10 cellular contexts compared by ENCODE assay signal in the genomic region with DNA sequence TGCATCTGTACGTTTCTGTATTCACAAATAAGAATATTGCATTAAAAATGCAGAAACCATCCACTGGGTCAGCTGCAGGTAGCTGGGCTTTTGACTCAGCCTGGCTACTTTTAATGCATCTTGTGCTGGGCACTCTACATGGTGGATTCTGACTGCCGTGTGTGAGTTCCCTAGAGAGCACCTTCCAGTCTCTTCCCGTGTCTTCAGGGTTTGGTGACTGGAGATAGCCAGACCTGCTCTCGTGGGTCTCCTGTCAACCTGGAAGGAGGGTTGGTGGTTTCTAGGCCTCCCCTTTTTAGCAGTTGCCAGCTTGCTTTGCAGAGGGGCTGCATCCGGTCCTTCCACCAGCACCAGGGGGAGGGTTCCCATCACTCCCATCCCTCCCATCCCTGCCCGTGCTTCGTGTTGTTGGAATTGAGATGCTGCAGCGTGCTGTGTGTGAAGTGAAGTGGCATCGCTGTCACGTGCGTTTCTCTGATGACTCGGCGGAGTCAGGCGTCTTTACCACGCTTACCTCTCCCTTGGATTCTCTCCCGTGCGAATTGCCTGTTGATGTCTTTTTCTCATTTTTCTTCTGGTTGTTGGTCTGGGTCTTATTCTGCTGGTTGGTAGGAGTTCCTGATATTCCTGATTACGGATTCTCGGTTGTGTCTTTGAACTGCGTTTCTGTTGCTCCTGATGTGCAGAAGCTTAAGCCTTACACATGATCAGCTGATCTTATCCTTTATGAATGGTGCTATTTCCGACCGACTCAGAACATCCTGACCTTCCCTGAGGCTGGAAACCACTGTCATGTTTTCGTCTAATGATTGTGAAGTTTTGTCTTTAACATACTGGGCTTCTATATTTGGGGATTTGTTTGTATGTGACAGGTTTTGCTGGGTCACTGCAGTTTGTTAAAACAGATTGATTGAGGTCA. TPM values are rescaled to one million over a fixed set of nuclear protein-coding genes. Genes with fewer than 3 reads are reported as not detected.
DNase-seq lines count a peak whose midpoint lies in the region; ATAC-seq and TF ChIP-seq lines count a peak whose summit lies in the region.
"Had no signal": no experiment of that assay in that cellular context is flagged by ENCODE, and none has a peak within 500 bp of the region (broad histone marks: within the 10 kb centered on the region; RNA-seq: fewer than 3 reads in every experiment).

No MANE protein-coding gene starts in this region.

- H3K4me3 Mint-ChIP-seq in natural killer cell treated with Interleukin-12 subunit alpha and Interleukin-12 subunit beta and Interleukin-15 and Interleukin-18, amount 100 ng/mL, for 72 hours, result no peak overlapping the region
- no peak overlapping the region for H3K4me3 Mint-ChIP-seq in natural killer cell

- peaks cover 6% of the 10 kb centered on the region for H3K36me3 Mint-ChIP-seq in natural killer cell treated with Interleukin-12 subunit alpha and Interleukin-12 subunit beta and Interleukin-15 and Interleukin-18, amount 100 ng/mL, for 72 hours
- H3K36me3 Mint-ChIP-seq in natural killer cell, result no peaks in the 10 kb centered on the region

- intact Hi-C loops in natural killer cell (cut with micrococcal nuclease), result no loop called here

- TF ChIP-seq CTCF in natural killer cell (IDR thresholded peaks at IDR 0.05) (no peak), fibroblast of mammary gland (conservative IDR thresholded peaks at IDR 0.05; ENCODE audit: control insufficient read depth, insufficient read depth, low read depth, low read length) (no peak)

- no peak for DNase-seq in natural killer cell treated with Interleukin-12 subunit alpha and Interleukin-12 subunit beta and Interleukin-15 and Interleukin-18, amount 100 ng/mL, for 72 hours (ENCODE audit: low spot score)
- DNase-seq in natural killer cell (no peak), fibroblast of mammary gland (ENCODE audit: low read depth) (peak; percentile 45), COLO668 (lab: John Stamatoyannopoulos, UW; ENCODE audit: unreplicated experiment) (no peak)
- no peak for DNase-seq in stimulated activated CD4-positive, alpha-beta T cell treated with anti-CD3 and anti-CD28 coated beads, Interleukin-1b, Interleukin-23, amount 100 ng/mL, for 48 hours
- DNase-seq: activated naive CD4-positive, alpha-beta T cell treated with Interleukin-2 at 50 U/mL for 16 hours; effector CD4-positive, alpha-beta T cell; midbrain; NCI-H524 had no signal

- no peaks in the 10 kb centered on the region for H3K27me3 Mint-ChIP-seq in natural killer cell treated with Interleukin-12 subunit alpha and Interleukin-12 subunit beta and Interleukin-15 and Interleukin-18, amount 100 ng/mL, for 72 hours
- no peaks in the 10 kb centered on the region for H3K27me3 Mint-ChIP-seq in natural killer cell (ENCODE audit: low read depth in 2 of 2)

- no peaks in the 10 kb centered on the region for H3K9me3 Mint-ChIP-seq in natural killer cell treated with Interleukin-12 subunit alpha and Interleukin-12 subunit beta and Interleukin-15 and Interleukin-18, amount 100 ng/mL, for 72 hours
- no peaks in the 10 kb centered on the region for H3K9me3 Mint-ChIP-seq in natural killer cell

- peak overlapping the region; percentile 46 to 74 for H3K27ac Mint-ChIP-seq in natural killer cell treated with Interleukin-12 subunit alpha and Interleukin-12 subunit beta and Interleukin-15 and Interleukin-18, amount 100 ng/mL, for 72 hours
- H3K27ac Mint-ChIP-seq in natural killer cell, result peak overlapping the region in 1 of 2 donors; percentile 65

- H3K4me1 Mint-ChIP-seq in natural killer cell treated with Interleukin-12 subunit alpha and Interleukin-12 subunit beta and Interleukin-15 and Interleukin-18, amount 100 ng/mL, for 72 hours (ENCODE audit: low read depth in 2 of 2), result peaks cover 13 to 24% of the 10 kb centered on the region in 2 donors
- peaks cover 0 to 10% of the 10 kb centered on the region in 2 donors for H3K4me1 Mint-ChIP-seq in natural killer cell

- no peak overlapping the region for H3K4me3 ChIP-seq in fibroblast of mammary gland (ENCODE audit: control insufficient read depth, low read depth, low read length)

- ATAC-seq in natural killer cell treated with Interleukin-12 subunit alpha and Interleukin-12 subunit beta and Interleukin-15 and Interleukin-18, amount 100 ng/mL, for 72 hours, result no peak
- ATAC-seq in natural killer cell (no peak), GM21423 (IDR thresholded peaks at IDR 0.05; ENCODE audit: unreplicated experiment) (no peak)

RNA-seq across cellular contexts. Expression of gene FBXW5, which starts 16.9 kb away (rescaled TPM):
- 100 to 1,000 TPM; 102 to 155 TPM for total RNA-seq in natural killer cell treated with Interleukin-12 subunit alpha and Interleukin-12 subunit beta and Interleukin-15 and Interleukin-18, amount 100 ng/mL, for 72 hours
- total RNA-seq in natural killer cell, result 100 to 1,000 TPM; 117 to 144 (median 136) TPM

RNA-seq across cellular contexts. Expression of gene C8G, which starts 17.4 kb away (rescaled TPM):
- 1 to 10 TPM; 2.4 to 2.5 TPM for total RNA-seq in natural killer cell treated with Interleukin-12 subunit alpha and Interleukin-12 subunit beta and Interleukin-15 and Interleukin-18, amount 100 ng/mL, for 72 hours
- 1 to 10 TPM; 3.9 to 8.5 (median 7.3) TPM for total RNA-seq in natural killer cell

RNA-seq across cellular contexts. Expression of gene LCN12, which starts 24.5 kb away (rescaled TPM):
- total RNA-seq in natural killer cell treated with Interleukin-12 subunit alpha and Interleukin-12 subunit beta and Interleukin-15 and Interleukin-18, amount 100 ng/mL, for 72 hours, result 1 to 10 TPM; 2.0 to 2.2 TPM
- total RNA-seq in natural killer cell, result 10 to 100 TPM in 1 of 3 donors, 1 to 10 TPM in 2; 9.2 to 11.3 (median 9.8) TPM

RNA-seq across cellular contexts. Expression of gene TRAF2, which starts 41.3 kb away (rescaled TPM):
- total RNA-seq in natural killer cell treated with Interleukin-12 subunit alpha and Interleukin-12 subunit beta and Interleukin-15 and Interleukin-18, amount 100 ng/mL, for 72 hours, result 100 to 1,000 TPM in 1 of 2 donors, 10 to 100 TPM in 1; 55.7 to 107 TPM
- 10 to 100 TPM; 17.4 to 35.5 (median 25.0) TPM for total RNA-seq in natural killer cell

RNA-seq across cellular contexts. Expression of gene PTGDS, which starts 49.7 kb away (rescaled TPM):
- total RNA-seq in natural killer cell treated with Interleukin-12 subunit alpha and Interleukin-12 subunit beta and Interleukin-15 and Interleukin-18, amount 100 ng/mL, for 72 hours, result 1 to 10 TPM; 1.7 to 4.4 TPM
- total RNA-seq in natural killer cell, result 100 to 1,000 TPM; 157 to 361 (median 296) TPM
